In the genomic region with DNA sequence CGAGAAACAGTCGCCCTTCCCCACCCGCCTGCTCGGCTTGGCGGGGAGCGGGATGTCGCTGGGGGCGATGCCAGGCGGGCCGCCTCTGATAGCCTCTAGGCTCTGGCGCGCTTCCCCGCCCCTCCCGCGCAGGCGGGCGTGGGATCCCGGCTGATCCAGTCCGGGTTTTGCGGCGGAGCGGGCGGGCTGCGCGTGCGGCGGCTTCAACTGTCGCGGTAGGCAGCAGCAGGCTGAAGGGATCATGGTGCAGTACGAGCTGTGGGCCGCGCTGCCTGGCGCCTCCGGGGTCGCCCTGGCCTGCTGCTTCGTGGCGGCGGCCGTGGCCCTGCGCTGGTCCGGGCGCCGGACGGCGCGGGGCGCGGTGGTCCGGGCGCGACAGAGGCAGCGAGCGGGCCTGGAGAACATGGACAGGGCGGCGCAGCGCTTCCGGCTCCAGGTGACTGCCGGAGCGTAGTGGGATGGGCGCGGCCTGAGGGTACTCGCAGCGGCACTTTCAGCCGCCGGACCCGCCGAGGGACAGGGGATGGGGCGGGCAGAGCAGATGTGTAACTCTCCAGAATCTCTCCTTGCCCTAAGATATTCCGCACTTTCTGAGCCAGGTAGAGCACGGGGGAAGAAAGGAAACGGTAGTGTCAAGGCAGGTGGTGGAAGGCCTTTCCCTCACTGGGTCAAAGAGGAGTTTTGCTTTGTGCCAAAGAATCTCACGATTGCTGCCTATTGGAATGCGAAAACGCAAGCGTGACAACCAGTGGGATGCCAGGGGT, we compare ENCODE assay signal across 2 cellular contexts.
TF ChIP-seq lines count a peak whose summit lies in the region.

A gene (plus strand): TSS at position 210 of the 764 bp plus-strand sequence. CDS start 32 bp downstream, at position 242.

TF ChIP-seq in HEK293, 187 proteins besides CTCF, POLR2A, EP300 and RAD21 (continued from another document and continues in another):
- TF ChIP-seq, protein P1, sequence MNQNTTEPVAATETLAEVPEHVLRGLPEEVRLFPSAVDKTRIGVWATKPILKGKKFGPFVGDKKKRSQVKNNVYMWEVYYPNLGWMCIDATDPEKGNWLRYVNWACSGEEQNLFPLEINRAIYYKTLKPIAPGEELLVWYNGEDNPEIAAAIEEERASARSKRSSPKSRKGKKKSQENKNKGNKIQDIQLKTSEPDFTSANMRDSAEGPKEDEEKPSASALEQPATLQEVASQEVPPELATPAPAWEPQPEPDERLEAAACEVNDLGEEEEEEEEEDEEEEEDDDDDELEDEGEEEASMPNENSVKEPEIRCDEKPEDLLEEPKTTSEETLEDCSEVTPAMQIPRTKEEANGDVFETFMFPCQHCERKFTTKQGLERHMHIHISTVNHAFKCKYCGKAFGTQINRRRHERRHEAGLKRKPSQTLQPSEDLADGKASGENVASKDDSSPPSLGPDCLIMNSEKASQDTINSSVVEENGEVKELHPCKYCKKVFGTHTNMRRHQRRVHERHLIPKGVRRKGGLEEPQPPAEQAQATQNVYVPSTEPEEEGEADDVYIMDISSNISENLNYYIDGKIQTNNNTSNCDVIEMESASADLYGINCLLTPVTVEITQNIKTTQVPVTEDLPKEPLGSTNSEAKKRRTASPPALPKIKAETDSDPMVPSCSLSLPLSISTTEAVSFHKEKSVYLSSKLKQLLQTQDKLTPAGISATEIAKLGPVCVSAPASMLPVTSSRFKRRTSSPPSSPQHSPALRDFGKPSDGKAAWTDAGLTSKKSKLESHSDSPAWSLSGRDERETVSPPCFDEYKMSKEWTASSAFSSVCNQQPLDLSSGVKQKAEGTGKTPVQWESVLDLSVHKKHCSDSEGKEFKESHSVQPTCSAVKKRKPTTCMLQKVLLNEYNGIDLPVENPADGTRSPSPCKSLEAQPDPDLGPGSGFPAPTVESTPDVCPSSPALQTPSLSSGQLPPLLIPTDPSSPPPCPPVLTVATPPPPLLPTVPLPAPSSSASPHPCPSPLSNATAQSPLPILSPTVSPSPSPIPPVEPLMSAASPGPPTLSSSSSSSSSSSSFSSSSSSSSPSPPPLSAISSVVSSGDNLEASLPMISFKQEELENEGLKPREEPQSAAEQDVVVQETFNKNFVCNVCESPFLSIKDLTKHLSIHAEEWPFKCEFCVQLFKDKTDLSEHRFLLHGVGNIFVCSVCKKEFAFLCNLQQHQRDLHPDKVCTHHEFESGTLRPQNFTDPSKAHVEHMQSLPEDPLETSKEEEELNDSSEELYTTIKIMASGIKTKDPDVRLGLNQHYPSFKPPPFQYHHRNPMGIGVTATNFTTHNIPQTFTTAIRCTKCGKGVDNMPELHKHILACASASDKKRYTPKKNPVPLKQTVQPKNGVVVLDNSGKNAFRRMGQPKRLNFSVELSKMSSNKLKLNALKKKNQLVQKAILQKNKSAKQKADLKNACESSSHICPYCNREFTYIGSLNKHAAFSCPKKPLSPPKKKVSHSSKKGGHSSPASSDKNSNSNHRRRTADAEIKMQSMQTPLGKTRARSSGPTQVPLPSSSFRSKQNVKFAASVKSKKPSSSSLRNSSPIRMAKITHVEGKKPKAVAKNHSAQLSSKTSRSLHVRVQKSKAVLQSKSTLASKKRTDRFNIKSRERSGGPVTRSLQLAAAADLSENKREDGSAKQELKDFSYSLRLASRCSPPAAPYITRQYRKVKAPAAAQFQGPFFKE (tag by site-specific recombination; IDR thresholded peaks at IDR 0.05; ENCODE audit: borderline replicate concordance) = no peak
- TF ChIP-seq ZNF146 (tag by site-specific recombination; IDR thresholded peaks at IDR 0.05) (peak; percentile 43; the same call in 1 of the 2 replicates), BCL11A (tag by site-specific recombination; IDR thresholded peaks at IDR 0.05; ENCODE audit: low read depth) (no peak), KLF1 (tag by site-specific recombination; IDR thresholded peaks at IDR 0.05) (peak; percentile 78), ZNF324 (tag by site-specific recombination; IDR thresholded peaks at IDR 0.05) (0 out of 2 replicates have a peak, but pooled peaks have one; percentile 72), ZNF558 (tag by site-specific recombination; IDR thresholded peaks at IDR 0.05) (no peak), HOXD13 (CRISPR knock-in tag; IDR thresholded peaks at IDR 0.05; ENCODE audit: borderline replicate concordance) (no peak), GFI1B (tag by site-specific recombination; IDR thresholded peaks at IDR 0.05) (no peak), ZNF610 (tag by site-specific recombination; IDR thresholded peaks at IDR 0.05; ENCODE audit: borderline replicate concordance) (no peak), ZNF560 (tag by site-specific recombination; IDR thresholded peaks at IDR 0.05; ENCODE audit: borderline replicate concordance) (no peak), ZBTB48 (tag by site-specific recombination; IDR thresholded peaks at IDR 0.05) (peak; percentile 81)
- TF ChIP-seq, protein P2, sequence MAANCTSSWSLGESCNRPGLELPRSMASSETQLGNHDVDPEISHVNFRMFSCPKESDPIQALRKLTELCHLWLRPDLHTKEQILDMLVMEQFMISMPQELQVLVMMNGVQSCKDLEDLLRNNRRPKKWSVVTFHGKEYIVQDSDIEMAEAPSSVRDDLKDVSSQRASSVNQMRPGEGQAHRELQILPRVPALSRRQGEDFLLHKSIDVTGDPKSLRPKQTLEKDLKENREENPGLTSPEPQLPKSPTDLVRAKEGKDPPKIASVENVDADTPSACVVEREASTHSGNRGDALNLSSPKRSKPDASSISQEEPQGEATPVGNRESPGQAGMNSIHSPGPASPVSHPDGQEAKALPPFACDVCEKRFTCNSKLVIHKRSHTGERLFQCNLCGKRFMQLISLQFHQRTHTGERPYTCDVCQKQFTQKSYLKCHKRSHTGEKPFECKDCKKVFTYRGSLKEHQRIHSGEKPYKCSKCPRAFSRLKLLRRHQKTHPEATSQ (tag by site-specific recombination; IDR thresholded peaks at IDR 0.05) = peak; percentile 82; the same call in 1 of the 2 replicates
- TF ChIP-seq, protein P3, sequence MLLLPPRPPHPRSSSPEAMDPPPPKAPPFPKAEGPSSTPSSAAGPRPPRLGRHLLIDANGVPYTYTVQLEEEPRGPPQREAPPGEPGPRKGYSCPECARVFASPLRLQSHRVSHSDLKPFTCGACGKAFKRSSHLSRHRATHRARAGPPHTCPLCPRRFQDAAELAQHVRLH (tag by site-specific recombination; IDR thresholded peaks at IDR 0.05) = peak; percentile 70; the same call in 1 of the 2 replicates
- TF ChIP-seq, protein P4, sequence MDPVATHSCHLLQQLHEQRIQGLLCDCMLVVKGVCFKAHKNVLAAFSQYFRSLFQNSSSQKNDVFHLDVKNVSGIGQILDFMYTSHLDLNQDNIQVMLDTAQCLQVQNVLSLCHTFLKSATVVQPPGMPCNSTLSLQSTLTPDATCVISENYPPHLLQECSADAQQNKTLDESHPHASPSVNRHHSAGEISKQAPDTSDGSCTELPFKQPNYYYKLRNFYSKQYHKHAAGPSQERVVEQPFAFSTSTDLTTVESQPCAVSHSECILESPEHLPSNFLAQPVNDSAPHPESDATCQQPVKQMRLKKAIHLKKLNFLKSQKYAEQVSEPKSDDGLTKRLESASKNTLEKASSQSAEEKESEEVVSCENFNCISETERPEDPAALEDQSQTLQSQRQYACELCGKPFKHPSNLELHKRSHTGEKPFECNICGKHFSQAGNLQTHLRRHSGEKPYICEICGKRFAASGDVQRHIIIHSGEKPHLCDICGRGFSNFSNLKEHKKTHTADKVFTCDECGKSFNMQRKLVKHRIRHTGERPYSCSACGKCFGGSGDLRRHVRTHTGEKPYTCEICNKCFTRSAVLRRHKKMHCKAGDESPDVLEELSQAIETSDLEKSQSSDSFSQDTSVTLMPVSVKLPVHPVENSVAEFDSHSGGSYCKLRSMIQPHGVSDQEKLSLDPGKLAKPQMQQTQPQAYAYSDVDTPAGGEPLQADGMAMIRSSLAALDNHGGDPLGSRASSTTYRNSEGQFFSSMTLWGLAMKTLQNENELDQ (tag by site-specific recombination; IDR thresholded peaks at IDR 0.05; ENCODE audit: low read depth) = no peak

TF ChIP-seq in HepG2, 621 proteins besides CTCF, POLR2A, EP300 and RAD21 (continued from another document and continues in another):
- TF ChIP-seq, protein P5, sequence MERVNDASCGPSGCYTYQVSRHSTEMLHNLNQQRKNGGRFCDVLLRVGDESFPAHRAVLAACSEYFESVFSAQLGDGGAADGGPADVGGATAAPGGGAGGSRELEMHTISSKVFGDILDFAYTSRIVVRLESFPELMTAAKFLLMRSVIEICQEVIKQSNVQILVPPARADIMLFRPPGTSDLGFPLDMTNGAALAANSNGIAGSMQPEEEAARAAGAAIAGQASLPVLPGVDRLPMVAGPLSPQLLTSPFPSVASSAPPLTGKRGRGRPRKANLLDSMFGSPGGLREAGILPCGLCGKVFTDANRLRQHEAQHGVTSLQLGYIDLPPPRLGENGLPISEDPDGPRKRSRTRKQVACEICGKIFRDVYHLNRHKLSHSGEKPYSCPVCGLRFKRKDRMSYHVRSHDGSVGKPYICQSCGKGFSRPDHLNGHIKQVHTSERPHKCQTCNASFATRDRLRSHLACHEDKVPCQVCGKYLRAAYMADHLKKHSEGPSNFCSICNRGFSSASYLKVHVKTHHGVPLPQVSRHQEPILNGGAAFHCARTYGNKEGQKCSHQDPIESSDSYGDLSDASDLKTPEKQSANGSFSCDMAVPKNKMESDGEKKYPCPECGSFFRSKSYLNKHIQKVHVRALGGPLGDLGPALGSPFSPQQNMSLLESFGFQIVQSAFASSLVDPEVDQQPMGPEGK (CRISPR knock-in tag; IDR thresholded peaks at IDR 0.05) = peak; percentile 94
- TF ChIP-seq, protein P6, sequence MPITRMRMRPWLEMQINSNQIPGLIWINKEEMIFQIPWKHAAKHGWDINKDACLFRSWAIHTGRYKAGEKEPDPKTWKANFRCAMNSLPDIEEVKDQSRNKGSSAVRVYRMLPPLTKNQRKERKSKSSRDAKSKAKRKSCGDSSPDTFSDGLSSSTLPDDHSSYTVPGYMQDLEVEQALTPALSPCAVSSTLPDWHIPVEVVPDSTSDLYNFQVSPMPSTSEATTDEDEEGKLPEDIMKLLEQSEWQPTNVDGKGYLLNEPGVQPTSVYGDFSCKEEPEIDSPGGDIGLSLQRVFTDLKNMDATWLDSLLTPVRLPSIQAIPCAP (CRISPR knock-in tag; IDR thresholded peaks at IDR 0.05; ENCODE audit: low read depth) = no peak
- TF ChIP-seq ZSCAN25 (CRISPR knock-in tag; IDR thresholded peaks at IDR 0.05) (peak; percentile 64), ZNF34 (CRISPR knock-in tag; IDR thresholded peaks at IDR 0.05; ENCODE audit: borderline replicate concordance) (peak; percentile 72; the same call in 1 of the 2 replicates), AKAP8 (CRISPR knock-in tag; IDR thresholded peaks at IDR 0.05) (no peak), ZNF510 (CRISPR knock-in tag; IDR thresholded peaks at IDR 0.05; ENCODE audit: low read depth) (peak; percentile 82), CBFB (CRISPR knock-in tag; IDR thresholded peaks at IDR 0.05) (peak; percentile 89), ZNF446 (CRISPR knock-in tag; IDR thresholded peaks at IDR 0.05) (peak; percentile 56; the same call in 1 of the 2 replicates), ZNF383 (CRISPR knock-in tag; IDR thresholded peaks at IDR 0.05; ENCODE audit: borderline replicate concordance) (no peak), HOXA3 (CRISPR knock-in tag; IDR thresholded peaks at IDR 0.05) (peak; percentile 90), JARID2 (CRISPR knock-in tag; IDR thresholded peaks at IDR 0.05; ENCODE audit: insufficient replicate concordance) (peak; percentile 69)
- TF ChIP-seq, protein P7, sequence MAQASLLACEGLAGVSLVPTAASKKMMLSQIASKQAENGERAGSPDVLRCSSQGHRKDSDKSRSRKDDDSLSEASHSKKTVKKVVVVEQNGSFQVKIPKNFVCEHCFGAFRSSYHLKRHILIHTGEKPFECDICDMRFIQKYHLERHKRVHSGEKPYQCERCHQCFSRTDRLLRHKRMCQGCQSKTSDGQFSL (CRISPR knock-in tag; IDR thresholded peaks at IDR 0.05) = peak; percentile 89
- TF ChIP-seq, protein P8, sequence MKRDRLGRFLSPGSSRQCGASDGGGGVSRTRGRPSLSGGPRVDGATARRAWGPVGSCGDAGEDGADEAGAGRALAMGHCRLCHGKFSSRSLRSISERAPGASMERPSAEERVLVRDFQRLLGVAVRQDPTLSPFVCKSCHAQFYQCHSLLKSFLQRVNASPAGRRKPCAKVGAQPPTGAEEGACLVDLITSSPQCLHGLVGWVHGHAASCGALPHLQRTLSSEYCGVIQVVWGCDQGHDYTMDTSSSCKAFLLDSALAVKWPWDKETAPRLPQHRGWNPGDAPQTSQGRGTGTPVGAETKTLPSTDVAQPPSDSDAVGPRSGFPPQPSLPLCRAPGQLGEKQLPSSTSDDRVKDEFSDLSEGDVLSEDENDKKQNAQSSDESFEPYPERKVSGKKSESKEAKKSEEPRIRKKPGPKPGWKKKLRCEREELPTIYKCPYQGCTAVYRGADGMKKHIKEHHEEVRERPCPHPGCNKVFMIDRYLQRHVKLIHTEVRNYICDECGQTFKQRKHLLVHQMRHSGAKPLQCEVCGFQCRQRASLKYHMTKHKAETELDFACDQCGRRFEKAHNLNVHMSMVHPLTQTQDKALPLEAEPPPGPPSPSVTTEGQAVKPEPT (CRISPR knock-in tag; IDR thresholded peaks at IDR 0.05; ENCODE audit: low read depth) = peak; percentile 80
- TF ChIP-seq, protein P9, sequence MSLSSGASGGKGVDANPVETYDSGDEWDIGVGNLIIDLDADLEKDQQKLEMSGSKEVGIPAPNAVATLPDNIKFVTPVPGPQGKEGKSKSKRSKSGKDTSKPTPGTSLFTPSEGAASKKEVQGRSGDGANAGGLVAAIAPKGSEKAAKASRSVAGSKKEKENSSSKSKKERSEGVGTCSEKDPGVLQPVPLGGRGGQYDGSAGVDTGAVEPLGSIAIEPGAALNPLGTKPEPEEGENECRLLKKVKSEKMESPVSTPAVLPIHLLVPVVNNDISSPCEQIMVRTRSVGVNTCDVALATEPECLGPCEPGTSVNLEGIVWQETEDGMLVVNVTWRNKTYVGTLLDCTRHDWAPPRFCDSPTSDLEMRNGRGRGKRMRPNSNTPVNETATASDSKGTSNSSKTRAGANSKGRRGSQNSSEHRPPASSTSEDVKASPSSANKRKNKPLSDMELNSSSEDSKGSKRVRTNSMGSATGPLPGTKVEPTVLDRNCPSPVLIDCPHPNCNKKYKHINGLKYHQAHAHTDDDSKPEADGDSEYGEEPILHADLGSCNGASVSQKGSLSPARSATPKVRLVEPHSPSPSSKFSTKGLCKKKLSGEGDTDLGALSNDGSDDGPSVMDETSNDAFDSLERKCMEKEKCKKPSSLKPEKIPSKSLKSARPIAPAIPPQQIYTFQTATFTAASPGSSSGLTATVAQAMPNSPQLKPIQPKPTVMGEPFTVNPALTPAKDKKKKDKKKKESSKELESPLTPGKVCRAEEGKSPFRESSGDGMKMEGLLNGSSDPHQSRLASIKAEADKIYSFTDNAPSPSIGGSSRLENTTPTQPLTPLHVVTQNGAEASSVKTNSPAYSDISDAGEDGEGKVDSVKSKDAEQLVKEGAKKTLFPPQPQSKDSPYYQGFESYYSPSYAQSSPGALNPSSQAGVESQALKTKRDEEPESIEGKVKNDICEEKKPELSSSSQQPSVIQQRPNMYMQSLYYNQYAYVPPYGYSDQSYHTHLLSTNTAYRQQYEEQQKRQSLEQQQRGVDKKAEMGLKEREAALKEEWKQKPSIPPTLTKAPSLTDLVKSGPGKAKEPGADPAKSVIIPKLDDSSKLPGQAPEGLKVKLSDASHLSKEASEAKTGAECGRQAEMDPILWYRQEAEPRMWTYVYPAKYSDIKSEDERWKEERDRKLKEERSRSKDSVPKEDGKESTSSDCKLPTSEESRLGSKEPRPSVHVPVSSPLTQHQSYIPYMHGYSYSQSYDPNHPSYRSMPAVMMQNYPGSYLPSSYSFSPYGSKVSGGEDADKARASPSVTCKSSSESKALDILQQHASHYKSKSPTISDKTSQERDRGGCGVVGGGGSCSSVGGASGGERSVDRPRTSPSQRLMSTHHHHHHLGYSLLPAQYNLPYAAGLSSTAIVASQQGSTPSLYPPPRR (CRISPR knock-in tag; IDR thresholded peaks at IDR 0.05; ENCODE audit: borderline replicate concordance) = peak; percentile 35; the same call in 1 of the 2 replicates
- TF ChIP-seq, protein P10, sequence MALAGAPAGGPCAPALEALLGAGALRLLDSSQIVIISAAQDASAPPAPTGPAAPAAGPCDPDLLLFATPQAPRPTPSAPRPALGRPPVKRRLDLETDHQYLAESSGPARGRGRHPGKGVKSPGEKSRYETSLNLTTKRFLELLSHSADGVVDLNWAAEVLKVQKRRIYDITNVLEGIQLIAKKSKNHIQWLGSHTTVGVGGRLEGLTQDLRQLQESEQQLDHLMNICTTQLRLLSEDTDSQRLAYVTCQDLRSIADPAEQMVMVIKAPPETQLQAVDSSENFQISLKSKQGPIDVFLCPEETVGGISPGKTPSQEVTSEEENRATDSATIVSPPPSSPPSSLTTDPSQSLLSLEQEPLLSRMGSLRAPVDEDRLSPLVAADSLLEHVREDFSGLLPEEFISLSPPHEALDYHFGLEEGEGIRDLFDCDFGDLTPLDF (CRISPR knock-in tag; IDR thresholded peaks at IDR 0.05) = peak; percentile 92
